28 cellular contexts compared by ENCODE assay signal in genomic region chr19:43960411-43960810, GRCh38.
"Had no signal": no experiment of that assay in that cellular context is flagged by ENCODE, and none has a peak within 500 bp of the region (broad histone marks: within the 10 kb centered on the region; RNA-seq: fewer than 3 reads in every experiment).

No MANE protein-coding gene starts in this region.

- H3K4me2 ChIP-seq: smooth muscle cell had no signal

- H3K9me3 ChIP-seq: neutrophil, prostate gland, testis had no signal

- FAIRE-seq: pancreas had no signal

- H3K36me3 ChIP-seq: neutrophil, prostate gland, uterus had no signal

- H3K4me3 ChIP-seq: pancreas, prostate gland, skin epidermis, smooth muscle cell, spleen, stomach, suprapubic skin, testis, tibial artery, transverse colon, upper lobe of right lung, uterus had no signal

- H3K4me1 ChIP-seq: pancreas, prostate gland, spleen, stomach, suprapubic skin, testis, tibial artery, transverse colon, upper lobe of right lung, uterus had no signal

- H3K27me3 ChIP-seq: neutrophil, pancreas, spleen, stomach, suprapubic skin, testis, tibial artery, transverse colon, upper lobe of right lung, uterus had no signal

- ATAC-seq: naive thymus-derived CD8-positive, alpha-beta T cell; natural killer cell treated with Interleukin-12 subunit alpha and Interleukin-12 subunit beta and Interleukin-15 and Interleukin-18, amount 100 ng/mL, for 72 hours; pancreas; right cardiac atrium; sciatic nerve; stimulated activated effector memory CD8-positive, alpha-beta T cell treated with anti-CD3 and anti-CD28 coated beads, Interleukin-12 subunit alpha, Interleukin-12 subunit beta, amount 100 ng/mL, for 72 hours; stimulated activated naive B cell treated with anti-CD40 and anti-IgM and Interleukin-4, amounts not matched to agents 10 μg/mL and 1 μg/mL and 100 μg/mL, for 72 hours; upper lobe of right lung had no signal

- DNase-seq: naive B cell; naive thymus-derived CD8-positive, alpha-beta T cell; nephron progenitor cell; nucleus accumbens; pancreas; right cardiac atrium; spleen; stimulated activated CD4-positive, alpha-beta T cell treated with anti-CD3 and anti-CD28 coated beads, Interleukin-12 subunit alpha, Interleukin-12 subunit beta, amount 100 ng/mL, for 4 hours; stimulated activated CD4-positive, alpha-beta T cell treated with anti-CD3 and anti-CD28 coated beads, Interleukin-1b, Interleukin-23, amount 100 ng/mL, for 48 hours; stimulated activated CD4-positive, alpha-beta T cell treated with anti-CD3 and anti-CD28 coated beads, Interleukin-4, amount 100 ng/mL, for 1 hour; stimulated activated CD4-positive, alpha-beta T cell treated with anti-CD3 and anti-CD28 coated beads, Interleukin-4, amount 100 ng/mL, for 4 hours; stimulated activated naive B cell treated with anti-CD40 and anti-IgM and Interleukin-4, amounts not matched to agents 10 μg/mL and 1 μg/mL and 100 μg/mL, for 72 hours; stimulated activated naive CD4-positive, alpha-beta T cell treated with Interleukin-2 at 50 U/mL for 16 hours; stomach; substantia nigra; testis; tibial artery; transverse colon; upper lobe of right lung; uterus had no signal

- H3K27ac ChIP-seq: neutrophil, pancreas, prostate gland, skin epidermis, spleen, stomach, suprapubic skin, testis, tibial artery, transverse colon, upper lobe of right lung, uterus had no signal
